1 cellular context compared by ENCODE assay signal in genomic region chr1:235050911-235051360, GRCh38.
A peak's percentile ranks its signal among the peaks of the same experiment; 100 is the strongest.
TF ChIP-seq lines count a peak whose summit lies in the region.

No MANE protein-coding gene starts in this region.

TF ChIP-seq in SK-N-SH, 30 proteins besides CTCF, POLR2A, EP300 and RAD21 (continued from another document):
- no peak for TF ChIP-seq SMC3 (IDR thresholded peaks at IDR 0.05; ENCODE audit: low read depth, low read length)
- TF ChIP-seq CHD2 (IDR thresholded peaks at IDR 0.05; ENCODE audit: low read length, partially characterized antibody) = no peak
- no peak for TF ChIP-seq FOXJ3 (CRISPR knock-in tag; IDR thresholded peaks at IDR 0.05)
- no peak for TF ChIP-seq RCOR1 (IDR thresholded peaks at IDR 0.05; ENCODE audit: low read length)
- peak; percentile 60; the same call in 1 of the 2 replicates for TF ChIP-seq TCF12 (IDR thresholded peaks at IDR 0.05)
